6 cellular contexts compared by ENCODE assay signal in genomic region chr12:54300267-54300731, GRCh38. TPM values are rescaled to one million over a fixed set of nuclear protein-coding genes. Genes with fewer than 3 reads are reported as not detected.
A peak's percentile ranks its signal among the peaks of the same experiment; 100 is the strongest.
DNase-seq lines count a peak whose midpoint lies in the region; ATAC-seq and TF ChIP-seq lines count a peak whose summit lies in the region.

No MANE protein-coding gene starts in this region.

- H3K9me3 ChIP-seq in heart right ventricle (no peaks in the 10 kb centered on the region), right atrium auricular region (no peaks in the 10 kb centered on the region), iPS-18c (ENCODE audit: control insufficient read depth, insufficient read depth, low read length) (no peaks in the 10 kb centered on the region)

- peak overlapping the region; percentile 41 for H3K27ac Mint-ChIP-seq in type B pancreatic cell

- 49 to 50% methylated on average over 3 of the region's 3 CpGs for WGBS in heart right ventricle, 2 donors

- no peak for TF ChIP-seq CTCF in heart right ventricle (IDR thresholded peaks at IDR 0.05)
- no peak for TF ChIP-seq CTCF in right atrium auricular region (IDR thresholded peaks at IDR 0.05)
- TF ChIP-seq CTCF in type B pancreatic cell (conservative IDR thresholded peaks at IDR 0.05) = no peak

- no peaks in the 10 kb centered on the region for H3K9me3 Mint-ChIP-seq in type B pancreatic cell

- H3K27ac ChIP-seq in heart right ventricle = peak overlapping the region in 2 of 10 donors; percentile 4 to 76
- H3K27ac ChIP-seq in right atrium auricular region = no peak overlapping the region

- peaks cover 33% of the 10 kb centered on the region for H3K4me1 Mint-ChIP-seq in type B pancreatic cell (ENCODE audit: unreplicated experiment)

- H3K36me3 ChIP-seq in heart right ventricle (no peaks in the 10 kb centered on the region), right atrium auricular region (no peaks in the 10 kb centered on the region)

- no peaks in the 10 kb centered on the region for H3K36me3 Mint-ChIP-seq in type B pancreatic cell

- H3K27me3 ChIP-seq in heart right ventricle (peaks cover 7 to 49% (median 31%) of the 10 kb centered on the region in 7 donors), right atrium auricular region (no peaks in the 10 kb centered on the region)

- intact Hi-C loops in heart right ventricle (cut with DNase I) = no loop called here

- ATAC-seq in heart right ventricle = no peak
- ATAC-seq in HG03280 (IDR thresholded peaks at IDR 0.05; ENCODE audit: unreplicated experiment) = no peak
- ATAC-seq in GM19351 (IDR thresholded peaks at IDR 0.05; ENCODE audit: unreplicated experiment) = no peak

- H3K27me3 Mint-ChIP-seq in type B pancreatic cell = peaks cover 21% of the 10 kb centered on the region

- H3K4me3 ChIP-seq in heart right ventricle (peak overlapping the region in 6 of 10 donors; percentile 29 to 49 (median 34)), right atrium auricular region (peak overlapping the region in 1 of 2 donors; percentile 34), iPS-18c (ENCODE audit: insufficient read depth, low read depth, low read length) (peak overlapping the region; percentile 57)

- H3K4me1 ChIP-seq in heart right ventricle (peaks cover 0 to 45% (median 8%) of the 10 kb centered on the region in 9 donors), right atrium auricular region (peaks cover 0 to 17% of the 10 kb centered on the region in 2 donors)

- peak overlapping the region; percentile 77 for H3K4me3 Mint-ChIP-seq in type B pancreatic cell

- DNase-seq in heart right ventricle = no peak
- no peak for DNase-seq in right atrium auricular region (ENCODE audit: low spot score)
- no peak for DNase-seq in type B pancreatic cell (ENCODE audit: extremely low spot score, unreplicated experiment)

RNA-seq across cellular contexts. Expression of gene NFE2, which starts 0.5 kb away (rescaled TPM):
- total RNA-seq in heart right ventricle (1 to 10 TPM in 1 of 10 donors, under 1 TPM in 8, not detected in 1; 0.17 to 1.4 (median 0.50) TPM), right atrium auricular region (1 to 10 TPM; 1.1 to 2.9 TPM), type B pancreatic cell (ENCODE audit: low replicate concordance) (0.24 and 0.65 TPM in 2 replicates)
- polyA plus RNA-seq in heart right ventricle = under 1 TPM in 1 of 2 donors, not detected in 1; 0.28 TPM

RNA-seq across cellular contexts. Expression of gene HNRNPA1, which starts 19.8 kb away (rescaled TPM):
- 100 to 1,000 TPM; 419 to 538 (median 462) TPM for total RNA-seq in heart right ventricle
- polyA plus RNA-seq in heart right ventricle = 100 to 1,000 TPM; 353 to 641 TPM
- total RNA-seq in right atrium auricular region = 100 to 1,000 TPM; 237 to 404 TPM
- 1,366 and 2,469 TPM in 2 replicates for total RNA-seq in type B pancreatic cell (ENCODE audit: low replicate concordance)

RNA-seq across cellular contexts. Expression of gene CBX5, which starts 20.4 kb away (rescaled TPM):
- 10 to 100 TPM; 44.4 to 53.5 (median 49.7) TPM for total RNA-seq in heart right ventricle
- polyA plus RNA-seq in heart right ventricle = 10 to 100 TPM; 13.4 to 19.2 TPM
- total RNA-seq in right atrium auricular region = 10 to 100 TPM; 33.0 to 33.9 TPM
- 87.8 and 227 TPM in 2 replicates for total RNA-seq in type B pancreatic cell (ENCODE audit: low replicate concordance)

RNA-seq across cellular contexts. Expression of gene COPZ1, which starts 24.6 kb away (rescaled TPM):
- total RNA-seq in heart right ventricle (100 to 1,000 TPM; 111 to 143 (median 131) TPM), right atrium auricular region (100 to 1,000 TPM in 1 of 2 donors, 10 to 100 TPM in 1; 79.2 to 154 TPM), type B pancreatic cell (ENCODE audit: low replicate concordance) (196 and 229 TPM in 2 replicates)
- 100 to 1,000 TPM in 1 of 2 donors, 10 to 100 TPM in 1; 64.0 to 152 TPM for polyA plus RNA-seq in heart right ventricle
